ENCODE assay signal across 8 cellular contexts in genomic region chr12:9813821-9814798, GRCh38. TPM values are rescaled to one million over a fixed set of nuclear protein-coding genes. Genes with fewer than 3 reads are reported as not detected.
DNase-seq lines count a peak whose midpoint lies in the region; ATAC-seq and TF ChIP-seq lines count a peak whose summit lies in the region.

No MANE protein-coding gene starts in this region.

- no peak for TF ChIP-seq POLR2A in right lobe of liver (IDR thresholded peaks at IDR 0.05)

- WGBS in right lobe of liver (ENCODE audit: insufficient coverage, low coverage, low lambda C conversion rate, missing lambda C conversion rate) = 41% methylated on average over 12 of the region's 32 CpGs

- H3K9me3 Mint-ChIP-seq in activated CD4-positive, alpha-beta T cell treated with anti-CD3 and anti-CD28 coated beads for 36 hours (ENCODE audit: low read depth) = no peaks in the 10 kb centered on the region

- peaks cover 8% of the 10 kb centered on the region for H3K27me3 Mint-ChIP-seq in activated CD4-positive, alpha-beta T cell treated with anti-CD3 and anti-CD28 coated beads for 36 hours

- POLR2A ChIA-PET in activated CD4-positive, alpha-beta T cell treated with anti-CD3 and anti-CD28 coated beads for 36 hours (lab: Charles Lee) = interaction anchor here (0.7 to 1.8 kb wide), 6 partner anchors 41 to 134 kb away, joined by 3 to 12 read pairs (median 3); partner anchors contain the start of gene CD69

- H3K27me3 ChIP-seq in colonic mucosa = no peaks in the 10 kb centered on the region
- H3K27me3 ChIP-seq in right lobe of liver = no peaks in the 10 kb centered on the region

- no peak overlapping the region for H3K9ac ChIP-seq in colonic mucosa (ENCODE audit: low read depth in 2 of 2, low read length in 2 of 2)

- H3K4me3 ChIP-seq in colonic mucosa = peak overlapping the region; percentile 14
- H3K4me3 ChIP-seq in right lobe of liver = peak overlapping the region; percentile 21 to 35 (median 29)

- no peaks in the 10 kb centered on the region for H3K36me3 Mint-ChIP-seq in activated CD4-positive, alpha-beta T cell treated with anti-CD3 and anti-CD28 coated beads for 36 hours (ENCODE audit: low read depth)

- DNase-seq in GM13976 (ENCODE audit: low spot score) = peak; percentile 94
- peak; percentile 39 for DNase-seq in NCI-H1694 treated with DMSO at 0.1 percent for 48 hours (lab: John Stamatoyannopoulos, UW)
- DNase-seq in activated CD4-positive, alpha-beta T cell treated with anti-CD3 and anti-CD28 coated beads for 36 hours = peak; percentile 96
- DNase-seq in colonic mucosa = peak; percentile 78
- DNase-seq in right lobe of liver = peak; percentile 81 to 91 (median 88)
- DNase-seq in stimulated activated CD4-positive, alpha-beta T cell treated with anti-CD3 and anti-CD28 coated beads, TNF-alpha, amount 100 ng/mL, for 48 hours (ENCODE audit: low read depth in 3 of 3) = peak; percentile 85 to 89 (median 88)
- no peak for DNase-seq in NCI-H1092 treated with DMSO at 0.1 percent for 48 hours (lab: John Stamatoyannopoulos, UW)

- H3K36me3 ChIP-seq in colonic mucosa = no peaks in the 10 kb centered on the region
- H3K36me3 ChIP-seq in right lobe of liver = no peaks in the 10 kb centered on the region

- intact Hi-C loops in activated CD4-positive, alpha-beta T cell treated with anti-CD3 and anti-CD28 coated beads for 36 hours (cut with DNase I, micrococcal nuclease) = loop anchor here (1.0 to 10.0 kb wide), 10 partner anchors 53 to 376 kb away; partner anchors contain the start of gene CLEC2B (in 2 of the 2)
- intact Hi-C loops in colonic mucosa (cut with DNase I) (loop anchor here (5.0 kb wide), 1 partner anchor 113 kb away; no protein-coding TSS in a partner anchor), right lobe of liver (cut with DNase I) (no loop called here)

- H3K27ac ChIP-seq in colonic mucosa = no peak overlapping the region
- H3K27ac ChIP-seq in right lobe of liver = no peak overlapping the region

- peaks cover 12% of the 10 kb centered on the region for H3K4me1 Mint-ChIP-seq in activated CD4-positive, alpha-beta T cell treated with anti-CD3 and anti-CD28 coated beads for 36 hours

- H3K4me1 ChIP-seq in colonic mucosa (no peaks in the 10 kb centered on the region), right lobe of liver (no peaks in the 10 kb centered on the region)

- H3K27ac Mint-ChIP-seq in activated CD4-positive, alpha-beta T cell treated with anti-CD3 and anti-CD28 coated beads for 36 hours = peak overlapping the region; percentile 67

- in situ Hi-C loops in GM13976 (cut with MboI; ENCODE audit: low sequenced_read_pairs, unreplicated experiment) = loop anchor here (10.0 to 25.0 kb wide), 2 partner anchors 111 to 323 kb away; partner anchors contain the start of gene CLEC7A

- ATAC-seq in HG02642 (IDR thresholded peaks at IDR 0.05; ENCODE audit: poor library complexity, unreplicated experiment) (peak; percentile 97), right lobe of liver (peak; percentile 99 to 100 (median 99))
- ATAC-seq in activated CD4-positive, alpha-beta T cell treated with anti-CD3 and anti-CD28 coated beads for 36 hours = peak; percentile 97

- H3K4me3 Mint-ChIP-seq in activated CD4-positive, alpha-beta T cell treated with anti-CD3 and anti-CD28 coated beads for 36 hours = peak overlapping the region; percentile 81

- peak; percentile 91 for TF ChIP-seq CTCF in GM13976 (IDR thresholded peaks at IDR 0.05; ENCODE audit: borderline replicate concordance, control extremely low read depth, extremely low read depth, insufficient read depth, missing control alignments)
- TF ChIP-seq CTCF in colonic mucosa (IDR thresholded peaks at IDR 0.05) = peak; percentile 70
- peak; percentile 90 to 95 (median 94) for TF ChIP-seq CTCF in right lobe of liver (IDR thresholded peaks at IDR 0.05)

- CTCF ChIA-PET in activated CD4-positive, alpha-beta T cell treated with anti-CD3 and anti-CD28 coated beads for 36 hours (lab: Charles Lee) = interaction anchor here (0.6 to 13.5 kb wide), 44 partner anchors 8 to 815 kb away, joined by 3 to 291 read pairs (median 4); partner anchors contain the start of genes CD69, CLEC12B, CLEC2A and CLEC2B

- H3K9me3 ChIP-seq in colonic mucosa (no peaks in the 10 kb centered on the region), right lobe of liver (no peaks in the 10 kb centered on the region)

RNA-seq across cellular contexts. Expression of gene KLRF1, which starts 13.2 kb away (rescaled TPM):
- total RNA-seq in activated CD4-positive, alpha-beta T cell treated with anti-CD3 and anti-CD28 coated beads for 36 hours = not detected
- under 1 TPM; 0.40 to 0.61 TPM for total RNA-seq in colonic mucosa
- 1 to 10 TPM in 2 of 6 experiments, under 1 TPM in 2, not detected in 2; 0.65 to 1.4 (median 0.90) TPM for total RNA-seq in right lobe of liver

RNA-seq across cellular contexts. Expression of gene CD69, which starts 53.4 kb away (rescaled TPM):
- total RNA-seq in activated CD4-positive, alpha-beta T cell treated with anti-CD3 and anti-CD28 coated beads for 36 hours = 100 to 1,000 TPM in 1 of 2 experiments, 10 to 100 TPM in 1; 97.9 to 127 TPM
- 1 to 10 TPM; 1.4 to 3.2 TPM for total RNA-seq in colonic mucosa
- total RNA-seq in right lobe of liver = 1 to 10 TPM in 3 of 6 experiments, under 1 TPM in 3; 0.26 to 2.3 (median 1.0) TPM

RNA-seq across cellular contexts. Expression of gene CLEC2B, which starts 55.0 kb away (rescaled TPM):
- 10 to 100 TPM; 21.8 to 25.8 TPM for total RNA-seq in activated CD4-positive, alpha-beta T cell treated with anti-CD3 and anti-CD28 coated beads for 36 hours
- 1 to 10 TPM; 1.7 to 6.7 TPM for total RNA-seq in colonic mucosa
- total RNA-seq in right lobe of liver = 10 to 100 TPM in 1 of 6 experiments, 1 to 10 TPM in 5; 1.4 to 11.1 (median 4.9) TPM

Comparison
In these comparisons a context has a peak if more than half of its experiments do, and no peak if none do; other contexts are left out.
1. RNA of gene CD69, which starts 53.4 kb away (total RNA-seq): 97.9 to 127 TPM in activated CD4-positive, alpha-beta T cell treated with anti-CD3 and anti-CD28 coated beads for 36 hours; 1.4 to 3.2 TPM in colonic mucosa and 0.26 to 2.3 TPM in right lobe of liver; every median in the first group is over 10 times any median in the second.
2. intact Hi-C loops: an anchor here in activated CD4-positive, alpha-beta T cell treated with anti-CD3 and anti-CD28 coated beads for 36 hours (1.0 to 10.0 kb wide) and colonic mucosa (5.0 kb wide); none called in right lobe of liver.
3. Peak in every context shown above with its lines, with median percentiles within 50 percentile points of each other: CTCF ChIP-seq and ATAC-seq.